30 cellular contexts compared by ENCODE assay signal in genomic region chr5:98111686-98112085, GRCh38.
A peak's percentile ranks its signal among the peaks of the same experiment; 100 is the strongest.
DNase-seq lines count a peak whose midpoint lies in the region; ATAC-seq, FAIRE-seq and TF ChIP-seq lines count a peak whose summit lies in the region.
"Had no signal": no experiment of that assay in that cellular context is flagged by ENCODE, and none has a peak within 500 bp of the region (broad histone marks: within the 10 kb centered on the region; RNA-seq: fewer than 3 reads in every experiment).

No MANE protein-coding gene starts in this region.

- H3K9ac ChIP-seq in keratinocyte (ENCODE audit: control insufficient read depth, extremely low read depth, insufficient read depth, low read length), result no peak overlapping the region
- H3K9ac ChIP-seq: KMS-11 had no signal

- H3K4me1 ChIP-seq in keratinocyte (ENCODE audit: control insufficient read depth, extremely low read depth, insufficient read depth, low read length), result peaks cover 44% of the 10 kb centered on the region
- no peaks in the 10 kb centered on the region for H3K4me1 ChIP-seq in sigmoid colon
- H3K4me1 ChIP-seq: pancreas, Peyer's patch, suprapubic skin, vagina had no signal

- TF ChIP-seq EP300 in sigmoid colon (IDR thresholded peaks at IDR 0.05), result no peak

- DNase-seq in AG04450 (ENCODE audit: low read depth, low spot score), result no peak
- peak; percentile 2 for DNase-seq in NB4 (ENCODE audit: low read depth)
- DNase-seq in cardiac fibroblast (ENCODE audit: low read depth in 2 of 2), result peak in 1 of 2 donors; percentile 36
- no peak for DNase-seq in keratinocyte (ENCODE audit: low read depth, low spot score)
- DNase-seq in DMS79 (lab: John Stamatoyannopoulos, UW), result no peak
- no peak for DNase-seq in effector CD4-positive, alpha-beta T cell
- DNase-seq in sigmoid colon, result no peak
- DNase-seq: ACHN; activated CD8-positive, alpha-beta T cell treated with anti-CD3 and anti-CD28 coated beads for 36 hours; activated naive CD4-positive, alpha-beta T cell treated with anti-CD3 and anti-CD28 coated beads for 36 hours; activated T-cell treated with anti-CD3 and anti-CD28 coated beads, Interleukin-2, amount 50 U/mL, for 4 hours; anterior cingulate cortex; CD4-positive, CD25-positive, alpha-beta regulatory T cell; naive thymus-derived CD8-positive, alpha-beta T cell; NCI-H1048; NCI-H2029 treated with DMSO at 0.1 percent for 48 hours; NCI-H446; NK-92 treated with Interleukin-12 subunit alpha and Interleukin-12 subunit beta, amount 100 ng/mL, for 24 hours; pancreas; Peyer's patch had no signal

- ATAC-seq in GM21515 (IDR thresholded peaks at IDR 0.05; ENCODE audit: unreplicated experiment), result no peak
- ATAC-seq: activated CD4-positive, CD25-positive, alpha-beta regulatory T cell treated with anti-CD3 and anti-CD28 coated beads, Interleukin-2, amount 50 U/mL, for 24 hours; activated CD8-positive, alpha-beta T cell treated with anti-CD3 and anti-CD28 coated beads for 36 hours; activated T-cell treated with anti-CD3 and anti-CD28 coated beads, Interleukin-2, amount 50 U/mL, for 4 hours; naive thymus-derived CD8-positive, alpha-beta T cell; pancreas; sciatic nerve; stimulated activated effector memory CD8-positive, alpha-beta T cell treated with anti-CD3 and anti-CD28 coated beads, Interleukin-12 subunit alpha, Interleukin-12 subunit beta, amount 100 ng/mL, for 72 hours had no signal

- H3K27ac ChIP-seq in AG04450 (ENCODE audit: low read depth, low read length) (no peak overlapping the region), keratinocyte (ENCODE audit: control insufficient read depth, insufficient read depth, low read length) (no peak overlapping the region), sigmoid colon (no peak overlapping the region)
- H3K27ac ChIP-seq: hepatocyte, KMS-11, pancreas, Peyer's patch, suprapubic skin, vagina had no signal

- no peak overlapping the region for H3K4me3 ChIP-seq in AG04450 (ENCODE audit: low read depth, low read length)
- H3K4me3 ChIP-seq in NB4 (ENCODE audit: low read depth, low read length), result no peak overlapping the region
- no peak overlapping the region for H3K4me3 ChIP-seq in cardiac fibroblast (replicated peaks in 1 of 2; ENCODE audit: low read depth in 2 of 2, low read length in 2 of 2)
- no peak overlapping the region for H3K4me3 ChIP-seq in keratinocyte (ENCODE audit: control insufficient read depth in 2 of 3, extremely low read depth in 1 of 3, insufficient read depth in 2 of 3, low read depth in 1 of 3, low read length in 3 of 3)
- H3K4me3 ChIP-seq in sigmoid colon, result no peak overlapping the region
- H3K4me3 ChIP-seq: hepatocyte, pancreas, Peyer's patch, suprapubic skin, vagina had no signal

- peak; percentile 5 for FAIRE-seq in keratinocyte (lab: Jason Lieb, UNC)
- FAIRE-seq: colon, GM12892, pancreas had no signal

- H3K4me2 ChIP-seq in keratinocyte (ENCODE audit: control insufficient read depth, extremely low read depth, insufficient read depth, low read depth, low read length), result no peak overlapping the region
- H3K4me2 ChIP-seq: hepatocyte, KMS-11 had no signal

- H3K9me3 ChIP-seq in AG04450 (ENCODE audit: control insufficient read depth, insufficient read depth, low read length), result peaks cover 8% of the 10 kb centered on the region
- no peaks in the 10 kb centered on the region for H3K9me3 ChIP-seq in keratinocyte (ENCODE audit: control insufficient read depth, low read depth, low read length)
- peaks cover 0 to 2% (median 0%) of the 10 kb centered on the region in 4 donors for H3K9me3 ChIP-seq in sigmoid colon
- H3K9me3 ChIP-seq: pancreas, Peyer's patch, suprapubic skin, vagina had no signal

- dilution Hi-C loops in keratinocyte (cut with MboI; ENCODE audit: extremely low pct_ligation_motif_present, low sequenced_read_pairs), result no loop called here

- POLR2A ChIA-PET in AG04450 (lab: Yijun Ruan, JAX), result no interaction called here

- no peaks in the 10 kb centered on the region for H4K20me1 ChIP-seq in keratinocyte (ENCODE audit: control insufficient read depth, extremely low read depth, insufficient read depth, low read length)

- H3K9me1 ChIP-seq in keratinocyte (ENCODE audit: control insufficient read depth, extremely low read depth, insufficient read depth, low read length), result no peaks in the 10 kb centered on the region

- H2AFZ ChIP-seq in keratinocyte (ENCODE audit: control insufficient read depth, low read length), result no peak overlapping the region
- H2AFZ ChIP-seq: hepatocyte had no signal

- CTCF ChIA-PET in AG04450 (lab: Charles Lee), result interaction anchor here (0.6 to 1.8 kb wide), 4 partner anchors 578 to 664 kb away, joined by 3 to 10 read pairs (median 5); no protein-coding TSS in a partner anchor

- intact Hi-C loops in sigmoid colon (cut with DNase I), result no loop called here

- TF ChIP-seq CTCF in AG04450 (IDR thresholded peaks at IDR 0.05; ENCODE audit: low read depth, low read length), result peak; percentile 55
- no peak for TF ChIP-seq CTCF in NB4 (IDR thresholded peaks at IDR 0.05; ENCODE audit: low read depth, low read length)
- peak; percentile 44 for TF ChIP-seq CTCF in cardiac fibroblast (IDR thresholded peaks at IDR 0.05; ENCODE audit: low read depth, low read length)
- peak in 2 of 3 experiments; percentile 33 to 51 for TF ChIP-seq CTCF in keratinocyte (optimal IDR thresholded peaks at IDR 0.05 in 1 of 3, IDR thresholded peaks at IDR 0.05 in 1 of 3, conservative IDR thresholded peaks at IDR 0.05 in 1 of 3; ENCODE audit: extremely low read depth in 1 of 3, insufficient read depth in 2 of 3, low read length in 3 of 3)
- no peak for TF ChIP-seq CTCF in sigmoid colon (IDR thresholded peaks at IDR 0.05)

- H3K27me3 ChIP-seq in AG04450 (ENCODE audit: control insufficient read depth, insufficient read depth, low read length) (no peaks in the 10 kb centered on the region), keratinocyte (ENCODE audit: control insufficient read depth, extremely low read depth, insufficient read depth, low read length) (no peaks in the 10 kb centered on the region), sigmoid colon (no peaks in the 10 kb centered on the region)
- H3K27me3 ChIP-seq: hepatocyte, pancreas, Peyer's patch, suprapubic skin, vagina had no signal

- TF ChIP-seq POLR2A in NB4 (IDR thresholded peaks at IDR 0.05; ENCODE audit: extremely low read depth, insufficient read length) (no peak), sigmoid colon (IDR thresholded peaks at IDR 0.05) (no peak)

- H3K36me3 ChIP-seq in keratinocyte (ENCODE audit: control insufficient read depth in 2 of 2, extremely low read depth in 1 of 2, insufficient read depth in 2 of 2, low read length in 2 of 2) (no peaks in the 10 kb centered on the region), sigmoid colon (no peaks in the 10 kb centered on the region)
- H3K36me3 ChIP-seq: pancreas, Peyer's patch, suprapubic skin, vagina had no signal

- H3K79me2 ChIP-seq in keratinocyte (ENCODE audit: control insufficient read depth, insufficient read depth, low read length), result no peaks in the 10 kb centered on the region
- H3K79me2 ChIP-seq: hepatocyte had no signal

Comparison
In these comparisons a context has a peak if more than half of its experiments do, and no peak if none do; other contexts are left out.
1. CTCF ChIP-seq: peak in AG04450 (single experiment), cardiac fibroblast (single experiment) and keratinocyte (2 of 3); none in NB4 (single experiment) and sigmoid colon (0 of 4).